ENCODE assay signal across 8 cellular contexts in genomic region chr13:78121459-78122348, GRCh38.
DNase-seq lines count a peak whose midpoint lies in the region; ATAC-seq and TF ChIP-seq lines count a peak whose summit lies in the region.

No MANE protein-coding gene starts in this region.

- TF ChIP-seq CTCF in foreskin fibroblast (IDR thresholded peaks at IDR 0.05; ENCODE audit: low read depth, low read length) (peak; percentile 81), ovary (IDR thresholded peaks at IDR 0.05) (peak in 2 of 3 donors; percentile 57 to 74)

- H3K36me3 ChIP-seq in ovary = no peaks in the 10 kb centered on the region

- no peak overlapping the region for H3K27ac ChIP-seq in ovary

- ATAC-seq in activated CD4-positive, alpha-beta T cell treated with anti-CD3 and anti-CD28 coated beads for 36 hours = no peak
- ATAC-seq in GM18519 (IDR thresholded peaks at IDR 0.05; ENCODE audit: low FRiP score, unreplicated experiment) = no peak

- H3K27me3 ChIP-seq in ovary = no peaks in the 10 kb centered on the region

- H3K9me3 ChIP-seq in ovary = no peaks in the 10 kb centered on the region

- CTCF ChIA-PET in activated CD4-positive, alpha-beta T cell treated with anti-CD3 and anti-CD28 coated beads for 36 hours (lab: Charles Lee) = interaction anchor here (0.5 to 1.9 kb wide), 37 partner anchors 8 to 1321 kb away, joined by 3 to 28 read pairs (median 3); no protein-coding TSS in a partner anchor

- H3K4me3 ChIP-seq in foreskin fibroblast (ENCODE audit: low read depth in 1 of 2, low read length in 2 of 2) (no peak overlapping the region), ovary (peak overlapping the region; percentile 3)

- no peaks in the 10 kb centered on the region for H3K36me3 Mint-ChIP-seq in activated CD4-positive, alpha-beta T cell treated with anti-CD3 and anti-CD28 coated beads for 36 hours (ENCODE audit: low read depth)

- no peak overlapping the region for H3K27ac Mint-ChIP-seq in activated CD4-positive, alpha-beta T cell treated with anti-CD3 and anti-CD28 coated beads for 36 hours

- DNase-seq in activated CD4-positive, alpha-beta T cell treated with anti-CD3 and anti-CD28 coated beads for 36 hours = peak; percentile 46
- no peak for DNase-seq in activated CD4-positive, alpha-beta T cell treated with anti-CD3 and anti-CD28 coated beads for 1 hour
- peak; percentile 73 for DNase-seq in HCEC 1CT
- peak; percentile 11 for DNase-seq in NCI-H2029 (lab: John Stamatoyannopoulos, UW)
- peak; percentile 40 for DNase-seq in activated CD4-positive, alpha-beta T cell treated with anti-CD3 and anti-CD28 coated beads for 48 hours
- peak; percentile 24 to 71 for DNase-seq in foreskin fibroblast
- DNase-seq in ovary = peak in 2 of 5 donors; percentile 15 to 46

- peaks cover 12% of the 10 kb centered on the region for H3K27me3 Mint-ChIP-seq in activated CD4-positive, alpha-beta T cell treated with anti-CD3 and anti-CD28 coated beads for 36 hours

- intact Hi-C loops in activated CD4-positive, alpha-beta T cell treated with anti-CD3 and anti-CD28 coated beads for 36 hours (cut with DNase I, micrococcal nuclease) = loop anchor here (1.0 to 10.0 kb wide), 3 partner anchors 342 to 529 kb away; no protein-coding TSS in a partner anchor
- intact Hi-C loops in ovary (cut with DNase I) = loop anchor here in 1 of 4 donors (5.0 kb wide), 1 partner anchor 339 kb away; no protein-coding TSS in a partner anchor

- POLR2A ChIA-PET in activated CD4-positive, alpha-beta T cell treated with anti-CD3 and anti-CD28 coated beads for 36 hours (lab: Charles Lee) = no interaction called here

- no peaks in the 10 kb centered on the region for H3K9me3 Mint-ChIP-seq in activated CD4-positive, alpha-beta T cell treated with anti-CD3 and anti-CD28 coated beads for 36 hours (ENCODE audit: low read depth)

- H3K4me1 ChIP-seq in ovary (ENCODE audit: insufficient read depth) = no peaks in the 10 kb centered on the region

- TF ChIP-seq EP300 in ovary (IDR thresholded peaks at IDR 0.05) = no peak

- no peaks in the 10 kb centered on the region for H3K4me1 Mint-ChIP-seq in activated CD4-positive, alpha-beta T cell treated with anti-CD3 and anti-CD28 coated beads for 36 hours

- no peak overlapping the region for H3K4me3 Mint-ChIP-seq in activated CD4-positive, alpha-beta T cell treated with anti-CD3 and anti-CD28 coated beads for 36 hours

- no peak for TF ChIP-seq POLR2A in ovary (IDR thresholded peaks at IDR 0.05)

- 38 to 45% (median 39%) methylated on average over 13 of the region's 13 CpGs for WGBS in ovary, 3 donors
